In genomic region chr3:94009612-94010011, GRCh38 we compare ENCODE assay signal across 19 cellular contexts.
"Had no signal": no experiment of that assay in that cellular context is flagged by ENCODE, and none has a peak within 500 bp of the region (broad histone marks: within the 10 kb centered on the region; RNA-seq: fewer than 3 reads in every experiment).

No MANE protein-coding gene starts in this region.

- H3K9me3 Mint-ChIP-seq: activated B cell treated with CpG ODN at 0.5 μM for 24 hours; activated naive CD4-positive, alpha-beta T cell treated with anti-CD3 and anti-CD28 coated beads, Interleukin-2, amount 50 U/mL, for 24 hours; memory B cell; neural crest cell had no signal

- H3K27ac Mint-ChIP-seq: activated B cell treated with CpG ODN at 0.5 μM for 24 hours; activated naive CD4-positive, alpha-beta T cell treated with anti-CD3 and anti-CD28 coated beads, Interleukin-2, amount 50 U/mL, for 24 hours; activated T-cell treated with anti-CD3 and anti-CD28 coated beads, Interleukin-2, amount 50 U/mL, for 72 hours; memory B cell had no signal

- H3K4me3 Mint-ChIP-seq: activated B cell treated with CpG ODN at 0.5 μM for 24 hours; activated naive CD4-positive, alpha-beta T cell treated with anti-CD3 and anti-CD28 coated beads, Interleukin-2, amount 50 U/mL, for 24 hours; activated T-cell treated with anti-CD3 and anti-CD28 coated beads, Interleukin-2, amount 50 U/mL, for 72 hours; memory B cell; neural crest cell had no signal

- ATAC-seq: activated T-cell treated with anti-CD3 and anti-CD28 coated beads, Interleukin-2, amount 50 U/mL, for 72 hours; esophagus mucosa; gastrocnemius medialis; left ventricle myocardium superior had no signal

- DNase-seq: activated B cell treated with CpG ODN at 0.5 μM for 24 hours; activated CD4-positive, alpha-beta T cell treated with anti-CD3 and anti-CD28 coated beads for 48 hours; activated CD8-positive, alpha-beta memory T cell treated with anti-CD3 and anti-CD28 coated beads, Interleukin-2, amount 50 U/mL, for 4 hours; activated gamma-delta T cell; activated T-cell treated with anti-CD3 and anti-CD28 coated beads, Interleukin-2, amount 50 U/mL, for 72 hours; cerebellar nuclear complex; cortex of kidney; gastrocnemius medialis; head of caudate nucleus; kidney glomerular epithelial cell; left ventricle myocardium superior; stimulated activated CD8-positive, alpha-beta memory T cell treated with anti-CD3 and anti-CD28 coated beads, Interleukin-4, amount 100 ng/mL, for 48 hours; stimulated activated naive CD4-positive, alpha-beta T cell treated with Interleukin-2 at 50 U/mL for 16 hours; transverse colon; uterus had no signal

- H3K4me1 Mint-ChIP-seq: neural crest cell had no signal

- H3K27me3 Mint-ChIP-seq: activated B cell treated with CpG ODN at 0.5 μM for 24 hours; activated naive CD4-positive, alpha-beta T cell treated with anti-CD3 and anti-CD28 coated beads, Interleukin-2, amount 50 U/mL, for 24 hours; memory B cell had no signal
